In the genomic region with DNA sequence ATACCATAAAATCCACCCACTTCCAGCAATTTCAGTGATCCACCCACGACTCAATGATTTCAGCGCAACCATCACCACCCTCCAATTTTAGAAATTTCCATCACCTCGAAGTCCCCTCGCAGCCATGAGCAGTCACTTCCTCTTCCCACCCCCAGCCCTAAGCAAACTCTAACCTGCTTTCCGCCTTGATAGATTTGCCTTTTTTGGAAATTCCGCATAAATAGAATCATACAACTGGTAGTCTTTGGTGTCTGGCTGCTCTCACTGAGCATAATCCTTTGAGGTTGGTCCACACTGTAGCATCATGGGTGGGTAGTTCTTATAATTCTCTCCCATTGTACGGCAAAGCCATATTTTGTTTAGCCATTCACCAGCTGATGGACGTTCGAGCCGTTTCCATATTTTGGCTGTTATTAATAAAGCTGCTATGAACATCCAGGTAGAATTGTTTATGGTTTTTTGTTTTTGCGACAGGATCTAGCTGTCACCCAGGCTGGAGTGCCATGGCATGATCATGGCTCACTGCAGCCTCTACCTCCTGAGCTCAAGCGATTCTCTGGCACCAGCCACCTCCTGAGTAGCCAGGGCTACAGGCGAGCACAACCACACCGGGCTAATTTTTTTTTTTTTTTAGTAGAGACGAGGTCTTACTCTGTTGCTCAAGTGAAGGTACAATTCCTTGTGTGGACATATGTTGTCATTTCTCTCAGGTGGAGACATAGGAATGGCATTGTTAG, we compare ENCODE assay signal across 11 cellular contexts. TPM values are rescaled to one million over a fixed set of nuclear protein-coding genes. Genes with fewer than 3 reads are reported as not detected.
DNase-seq lines count a peak whose midpoint lies in the region; ATAC-seq, FAIRE-seq and TF ChIP-seq lines count a peak whose summit lies in the region.
"Had no signal": no experiment of that assay in that cellular context is flagged by ENCODE, and none has a peak within 500 bp of the region (broad histone marks: within the 10 kb centered on the region; RNA-seq: fewer than 3 reads in every experiment).

No MANE protein-coding gene starts in this region.

- TF ChIP-seq CTCF in uterus (IDR thresholded peaks at IDR 0.05), result no peak

- peaks cover 0 to 9% of the 10 kb centered on the region in 2 donors for H3K4me1 ChIP-seq in uterus

- ATAC-seq in stimulated activated effector memory CD8-positive, alpha-beta T cell treated with anti-CD3 and anti-CD28 coated beads, Interleukin-12 subunit alpha, Interleukin-12 subunit beta, amount 100 ng/mL, for 72 hours, result peak; percentile 72

- H3K27ac ChIP-seq in uterus, result peak overlapping the region in 1 of 2 donors; percentile 76
- H3K27ac ChIP-seq: SJSA1 had no signal

- peaks cover 34% of the 10 kb centered on the region for H3K9me3 Mint-ChIP-seq in activated naive CD8-positive, alpha-beta T cell treated with anti-CD3 and anti-CD28 coated beads for 36 hours
- peaks cover 8% of the 10 kb centered on the region for H3K9me3 Mint-ChIP-seq in stimulated activated effector memory CD8-positive, alpha-beta T cell treated with anti-CD3 and anti-CD28 coated beads, Interleukin-12 subunit alpha, Interleukin-12 subunit beta, amount 100 ng/mL, for 72 hours

- intact Hi-C loops in uterus (cut with DNase I; ENCODE audit: low total_unique reads), result no loop called here

- H3K4me3 ChIP-seq in uterus, result no peak overlapping the region
- H3K4me3 ChIP-seq: esophagus muscularis mucosa, SJSA1 had no signal

- no peaks in the 10 kb centered on the region for H3K36me3 ChIP-seq in uterus
- H3K36me3 ChIP-seq: esophagus muscularis mucosa, SJSA1 had no signal

- DNase-seq in GM19239 (ENCODE audit: insufficient read length, low spot score), result no peak
- peak; percentile 86 for DNase-seq in SIG-M5 treated with dmso at 0.1 percent for 504 hours (lab: John Stamatoyannopoulos, UW; ENCODE audit: unreplicated experiment)
- DNase-seq in activated naive CD8-positive, alpha-beta T cell treated with anti-CD3 and anti-CD28 coated beads for 36 hours, result peak; percentile 71
- DNase-seq in stimulated activated effector memory CD8-positive, alpha-beta T cell treated with anti-CD3 and anti-CD28 coated beads, Interleukin-12 subunit alpha, Interleukin-12 subunit beta, amount 100 ng/mL, for 72 hours (ENCODE audit: low spot score in 2 of 2), result peak in 1 of 2 donors; percentile 22
- no peak for DNase-seq in A172 (ENCODE audit: low spot score)
- DNase-seq in uterus, result no peak
- no peak for DNase-seq in DMS53 (lab: John Stamatoyannopoulos, UW)
- no peak for DNase-seq in DMS153 treated with DMSO at 0.1 percent for 48 hours (lab: John Stamatoyannopoulos, UW; ENCODE audit: unreplicated experiment)

- no peak overlapping the region for H3K4me3 Mint-ChIP-seq in activated naive CD8-positive, alpha-beta T cell treated with anti-CD3 and anti-CD28 coated beads for 36 hours
- H3K4me3 Mint-ChIP-seq in stimulated activated effector memory CD8-positive, alpha-beta T cell treated with anti-CD3 and anti-CD28 coated beads, Interleukin-12 subunit alpha, Interleukin-12 subunit beta, amount 100 ng/mL, for 72 hours, result peak overlapping the region; percentile 61

- H3K27me3 ChIP-seq in uterus, result no peaks in the 10 kb centered on the region

- peak overlapping the region; percentile 92 for H3K27ac Mint-ChIP-seq in activated naive CD8-positive, alpha-beta T cell treated with anti-CD3 and anti-CD28 coated beads for 36 hours
- peak overlapping the region; percentile 92 for H3K27ac Mint-ChIP-seq in stimulated activated effector memory CD8-positive, alpha-beta T cell treated with anti-CD3 and anti-CD28 coated beads, Interleukin-12 subunit alpha, Interleukin-12 subunit beta, amount 100 ng/mL, for 72 hours

- TF ChIP-seq POLR2A in uterus (IDR thresholded peaks at IDR 0.05), result no peak

- FAIRE-seq in GM19239 (lab: Jason Lieb, UNC), result peak; percentile 80
- FAIRE-seq: H1 had no signal

- H3K9me3 ChIP-seq in uterus, result no peaks in the 10 kb centered on the region
- H3K9me3 ChIP-seq: SJSA1 had no signal

- H3K36me3 Mint-ChIP-seq in activated naive CD8-positive, alpha-beta T cell treated with anti-CD3 and anti-CD28 coated beads for 36 hours, result peaks cover 41% of the 10 kb centered on the region
- peaks cover 29% of the 10 kb centered on the region for H3K36me3 Mint-ChIP-seq in stimulated activated effector memory CD8-positive, alpha-beta T cell treated with anti-CD3 and anti-CD28 coated beads, Interleukin-12 subunit alpha, Interleukin-12 subunit beta, amount 100 ng/mL, for 72 hours

- H3K27me3 Mint-ChIP-seq in activated naive CD8-positive, alpha-beta T cell treated with anti-CD3 and anti-CD28 coated beads for 36 hours, result peaks cover 5% of the 10 kb centered on the region

- H3K4me1 Mint-ChIP-seq in activated naive CD8-positive, alpha-beta T cell treated with anti-CD3 and anti-CD28 coated beads for 36 hours, result peaks cover 29% of the 10 kb centered on the region
- H3K4me1 Mint-ChIP-seq in stimulated activated effector memory CD8-positive, alpha-beta T cell treated with anti-CD3 and anti-CD28 coated beads, Interleukin-12 subunit alpha, Interleukin-12 subunit beta, amount 100 ng/mL, for 72 hours, result peaks cover 27% of the 10 kb centered on the region

RNA-seq across cellular contexts. Expression of a gene that starts 16.0 kb away (rescaled TPM):
- 100 to 1,000 TPM; 134 to 137 TPM for total RNA-seq in activated naive CD8-positive, alpha-beta T cell treated with anti-CD3 and anti-CD28 coated beads for 36 hours
- total RNA-seq in A172 (2014; rRNA removed; shearing (Covaris generic)), result 41.7 and 48.7 TPM in 2 replicates
- 100 to 1,000 TPM in 1 of 4 donors, 10 to 100 TPM in 3; 31.7 to 106 (median 53.6) TPM for total RNA-seq in uterus

RNA-seq across cellular contexts. Expression of a gene that starts 36.0 kb away (rescaled TPM):
- not detected for total RNA-seq in activated naive CD8-positive, alpha-beta T cell treated with anti-CD3 and anti-CD28 coated beads for 36 hours
- total RNA-seq in A172 (2014; rRNA removed; shearing (Covaris generic)), result not detected in 2 replicates
- total RNA-seq in uterus, result under 1 TPM in 2 of 4 donors, not detected in 2; 0.12 to 0.26 TPM
- total RNA-seq: esophagus muscularis mucosa, SJSA1 had no signal

RNA-seq across cellular contexts. Expression of a gene that starts 58.2 kb away (rescaled TPM):
- total RNA-seq in activated naive CD8-positive, alpha-beta T cell treated with anti-CD3 and anti-CD28 coated beads for 36 hours, result 10 to 100 TPM; 32.6 to 34.8 TPM
- total RNA-seq in A172 (2014; rRNA removed; shearing (Covaris generic)), result 41.9 and 48.3 TPM in 2 replicates
- 10 to 100 TPM in 2 of 4 donors, 1 to 10 TPM in 2; 3.6 to 37.0 (median 14.6) TPM for total RNA-seq in uterus

RNA-seq across cellular contexts. Expression of a gene that starts 58.4 kb away (rescaled TPM):
- total RNA-seq in activated naive CD8-positive, alpha-beta T cell treated with anti-CD3 and anti-CD28 coated beads for 36 hours, result 10 to 100 TPM; 14.5 to 15.2 TPM
- 8.8 and 10.4 TPM in 2 replicates for total RNA-seq in A172 (2014; rRNA removed; shearing (Covaris generic))
- total RNA-seq in uterus, result 10 to 100 TPM; 11.8 to 22.5 (median 18.3) TPM

Comparison
In these comparisons a context has a peak if more than half of its experiments do, and no peak if none do; other contexts are left out.
1. DNase-seq: peak in SIG-M5 treated with dmso at 0.1 percent for 504 hours (single experiment) and activated naive CD8-positive, alpha-beta T cell treated with anti-CD3 and anti-CD28 coated beads for 36 hours (single experiment); none in GM19239 (single experiment), A172 (single experiment), uterus (0 of 2), DMS53 (single experiment) and DMS153 treated with DMSO at 0.1 percent for 48 hours (single experiment).